ENCODE assay signal across 2 cellular contexts in genomic region chr4:76078033-76078613, GRCh38.
TF ChIP-seq lines count a peak whose summit lies in the region.

No MANE protein-coding gene starts in this region.

TF ChIP-seq in SK-N-SH treated with all-trans-retinoic acid at 6 μM for 48 hours, 23 proteins besides CTCF, POLR2A, EP300 and RAD21:
- TF ChIP-seq ZNF8 (CRISPR knock-in tag; IDR thresholded peaks at IDR 0.05) (no peak), TOX (CRISPR knock-in tag; IDR thresholded peaks at IDR 0.05; ENCODE audit: borderline replicate concordance) (no peak), SNAI2 (CRISPR knock-in tag; IDR thresholded peaks at IDR 0.05) (no peak), TCF4 (CRISPR knock-in tag; IDR thresholded peaks at IDR 0.05; ENCODE audit: borderline replicate concordance) (no peak), ZFP30 (CRISPR knock-in tag; IDR thresholded peaks at IDR 0.05) (no peak), ARNTL (CRISPR knock-in tag; IDR thresholded peaks at IDR 0.05; ENCODE audit: borderline replicate concordance, low read depth) (no peak), RARB (CRISPR knock-in tag; IDR thresholded peaks at IDR 0.05) (no peak), ZFP3 (CRISPR knock-in tag; IDR thresholded peaks at IDR 0.05) (no peak), PATZ1 (CRISPR knock-in tag; IDR thresholded peaks at IDR 0.05; ENCODE audit: borderline replicate concordance) (no peak), ISL1 (CRISPR knock-in tag; IDR thresholded peaks at IDR 0.05) (no peak), ZC3H10 (CRISPR knock-in tag; IDR thresholded peaks at IDR 0.05) (no peak), ZNF70 (CRISPR knock-in tag; IDR thresholded peaks at IDR 0.05) (no peak), PPARA (CRISPR knock-in tag; IDR thresholded peaks at IDR 0.05; ENCODE audit: borderline replicate concordance) (no peak), BACH2 (CRISPR knock-in tag; IDR thresholded peaks at IDR 0.05; ENCODE audit: borderline replicate concordance) (no peak), TSHZ2 (CRISPR knock-in tag; IDR thresholded peaks at IDR 0.05) (no peak), GLIS3 (CRISPR knock-in tag; IDR thresholded peaks at IDR 0.05) (no peak), OSR1 (CRISPR knock-in tag; IDR thresholded peaks at IDR 0.05) (no peak)
- TF ChIP-seq, protein P1, sequence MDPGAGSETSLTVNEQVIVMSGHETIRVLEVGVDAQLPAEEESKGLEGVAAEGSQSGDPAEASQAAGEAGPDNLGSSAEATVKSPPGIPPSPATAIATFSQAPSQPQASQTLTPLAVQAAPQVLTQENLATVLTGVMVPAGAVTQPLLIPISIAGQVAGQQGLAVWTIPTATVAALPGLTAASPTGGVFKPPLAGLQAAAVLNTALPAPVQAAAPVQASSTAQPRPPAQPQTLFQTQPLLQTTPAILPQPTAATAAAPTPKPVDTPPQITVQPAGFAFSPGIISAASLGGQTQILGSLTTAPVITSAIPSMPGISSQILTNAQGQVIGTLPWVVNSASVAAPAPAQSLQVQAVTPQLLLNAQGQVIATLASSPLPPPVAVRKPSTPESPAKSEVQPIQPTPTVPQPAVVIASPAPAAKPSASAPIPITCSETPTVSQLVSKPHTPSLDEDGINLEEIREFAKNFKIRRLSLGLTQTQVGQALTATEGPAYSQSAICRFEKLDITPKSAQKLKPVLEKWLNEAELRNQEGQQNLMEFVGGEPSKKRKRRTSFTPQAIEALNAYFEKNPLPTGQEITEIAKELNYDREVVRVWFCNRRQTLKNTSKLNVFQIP (CRISPR knock-in tag; IDR thresholded peaks at IDR 0.05; ENCODE audit: borderline replicate concordance, low read depth): no peak
- TF ChIP-seq, protein P2, sequence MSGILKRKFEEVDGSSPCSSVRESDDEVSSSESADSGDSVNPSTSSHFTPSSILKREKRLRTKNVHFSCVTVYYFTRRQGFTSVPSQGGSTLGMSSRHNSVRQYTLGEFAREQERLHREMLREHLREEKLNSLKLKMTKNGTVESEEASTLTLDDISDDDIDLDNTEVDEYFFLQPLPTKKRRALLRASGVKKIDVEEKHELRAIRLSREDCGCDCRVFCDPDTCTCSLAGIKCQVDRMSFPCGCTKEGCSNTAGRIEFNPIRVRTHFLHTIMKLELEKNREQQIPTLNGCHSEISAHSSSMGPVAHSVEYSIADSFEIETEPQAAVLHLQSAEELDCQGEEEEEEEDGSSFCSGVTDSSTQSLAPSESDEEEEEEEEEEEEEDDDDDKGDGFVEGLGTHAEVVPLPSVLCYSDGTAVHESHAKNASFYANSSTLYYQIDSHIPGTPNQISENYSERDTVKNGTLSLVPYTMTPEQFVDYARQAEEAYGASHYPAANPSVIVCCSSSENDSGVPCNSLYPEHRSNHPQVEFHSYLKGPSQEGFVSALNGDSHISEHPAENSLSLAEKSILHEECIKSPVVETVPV (CRISPR knock-in tag; IDR thresholded peaks at IDR 0.05): no peak
TF ChIP-seq in SK-N-SH treated with all-trans-retinoic acid at 6 μM for 48 hours: peak in this region for 0.

TF ChIP-seq in SK-N-SH, 30 proteins besides CTCF, POLR2A, EP300 and RAD21:
- TF ChIP-seq RCOR1 (IDR thresholded peaks at IDR 0.05; ENCODE audit: low read length) (no peak), MXI1 (IDR thresholded peaks at IDR 0.05; ENCODE audit: low read depth, low read length) (no peak), RXRA (IDR thresholded peaks at IDR 0.05; ENCODE audit: borderline replicate concordance, low read depth) (no peak), MEF2A (IDR thresholded peaks at IDR 0.05; ENCODE audit: borderline replicate concordance, low read depth) (no peak)
- TF ChIP-seq, protein P3, sequence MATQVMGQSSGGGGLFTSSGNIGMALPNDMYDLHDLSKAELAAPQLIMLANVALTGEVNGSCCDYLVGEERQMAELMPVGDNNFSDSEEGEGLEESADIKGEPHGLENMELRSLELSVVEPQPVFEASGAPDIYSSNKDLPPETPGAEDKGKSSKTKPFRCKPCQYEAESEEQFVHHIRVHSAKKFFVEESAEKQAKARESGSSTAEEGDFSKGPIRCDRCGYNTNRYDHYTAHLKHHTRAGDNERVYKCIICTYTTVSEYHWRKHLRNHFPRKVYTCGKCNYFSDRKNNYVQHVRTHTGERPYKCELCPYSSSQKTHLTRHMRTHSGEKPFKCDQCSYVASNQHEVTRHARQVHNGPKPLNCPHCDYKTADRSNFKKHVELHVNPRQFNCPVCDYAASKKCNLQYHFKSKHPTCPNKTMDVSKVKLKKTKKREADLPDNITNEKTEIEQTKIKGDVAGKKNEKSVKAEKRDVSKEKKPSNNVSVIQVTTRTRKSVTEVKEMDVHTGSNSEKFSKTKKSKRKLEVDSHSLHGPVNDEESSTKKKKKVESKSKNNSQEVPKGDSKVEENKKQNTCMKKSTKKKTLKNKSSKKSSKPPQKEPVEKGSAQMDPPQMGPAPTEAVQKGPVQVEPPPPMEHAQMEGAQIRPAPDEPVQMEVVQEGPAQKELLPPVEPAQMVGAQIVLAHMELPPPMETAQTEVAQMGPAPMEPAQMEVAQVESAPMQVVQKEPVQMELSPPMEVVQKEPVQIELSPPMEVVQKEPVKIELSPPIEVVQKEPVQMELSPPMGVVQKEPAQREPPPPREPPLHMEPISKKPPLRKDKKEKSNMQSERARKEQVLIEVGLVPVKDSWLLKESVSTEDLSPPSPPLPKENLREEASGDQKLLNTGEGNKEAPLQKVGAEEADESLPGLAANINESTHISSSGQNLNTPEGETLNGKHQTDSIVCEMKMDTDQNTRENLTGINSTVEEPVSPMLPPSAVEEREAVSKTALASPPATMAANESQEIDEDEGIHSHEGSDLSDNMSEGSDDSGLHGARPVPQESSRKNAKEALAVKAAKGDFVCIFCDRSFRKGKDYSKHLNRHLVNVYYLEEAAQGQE (IDR thresholded peaks at IDR 0.05; ENCODE audit: low read depth, low read length): no peak
